In the genomic region with DNA sequence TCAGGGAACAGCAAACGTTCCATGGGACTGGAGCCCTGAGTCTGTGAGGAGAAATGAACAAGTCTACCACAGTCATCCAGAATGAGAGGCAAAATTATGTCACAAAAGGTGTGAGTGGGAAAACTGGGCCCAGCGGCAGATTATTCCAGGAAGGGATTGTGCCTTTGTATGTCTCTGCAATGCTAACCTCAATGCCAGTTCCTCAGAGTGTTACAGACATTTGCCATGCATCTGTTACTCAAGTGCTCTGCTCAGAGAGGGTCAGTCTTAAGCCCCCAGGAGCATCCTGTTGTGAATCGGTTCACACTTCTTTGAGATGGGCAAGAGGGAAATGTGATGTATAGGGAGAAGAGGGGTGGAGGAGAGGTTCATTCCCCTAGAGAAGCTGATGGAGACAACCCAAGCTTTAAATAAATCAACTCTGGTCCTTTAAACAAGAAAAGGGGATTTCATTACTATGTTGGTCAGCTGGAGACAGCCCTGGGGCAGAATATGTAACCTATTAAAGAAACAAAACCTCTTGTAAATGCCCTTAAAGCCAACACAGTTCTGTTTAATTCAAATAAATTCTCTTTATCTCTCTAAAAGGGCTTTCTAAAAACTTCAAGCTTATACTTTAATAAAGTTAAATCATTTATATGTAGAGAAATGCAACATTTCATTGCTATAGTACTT, we compare ENCODE assay signal across 21 cellular contexts.
A peak's percentile ranks its signal among the peaks of the same experiment; 100 is the strongest.
DNase-seq lines count a peak whose midpoint lies in the region; ATAC-seq and TF ChIP-seq lines count a peak whose summit lies in the region.
"Had no signal": no experiment of that assay in that cellular context is flagged by ENCODE, and none has a peak within 500 bp of the region (broad histone marks: within the 10 kb centered on the region; RNA-seq: fewer than 3 reads in every experiment).

No MANE protein-coding gene starts in this region.

- no peak overlapping the region for H3K18ac ChIP-seq in mesenchymal stem cell (ENCODE audit: low read depth in 1 of 2, low read length in 2 of 2)

- H4K91ac ChIP-seq in mesenchymal stem cell (ENCODE audit: low read length), result no peak overlapping the region

- POLR2A ChIA-PET in PC-3 (lab: Charles Lee; ENCODE audit: unreplicated experiment), result interaction anchor here (0.6 to 0.9 kb wide), 2 partner anchors 29 to 68 kb away, joined by 3 to 5 read pairs; no protein-coding TSS in a partner anchor

- H3K27me3 ChIP-seq in PC-3 (ENCODE audit: low read length), result no peaks in the 10 kb centered on the region
- H3K27me3 ChIP-seq in dorsolateral prefrontal cortex, result peaks cover 0 to 5% (median 0%) of the 10 kb centered on the region in 45 donors
- peaks cover 0 to 3% of the 10 kb centered on the region in 2 experiments for H3K27me3 ChIP-seq in mesenchymal stem cell (ENCODE audit: control insufficient read depth in 1 of 2, insufficient read depth in 1 of 2, low read length in 2 of 2)
- no peaks in the 10 kb centered on the region for H3K27me3 ChIP-seq in ascending aorta
- H3K27me3 ChIP-seq: neural progenitor cell had no signal

- peak; percentile 59 for ATAC-seq in PC-3
- ATAC-seq in GM21529 (IDR thresholded peaks at IDR 0.05; ENCODE audit: unreplicated experiment), result no peak
- ATAC-seq in left lobe of liver, result no peak
- ATAC-seq in HG02884 (IDR thresholded peaks at IDR 0.05; ENCODE audit: unreplicated experiment), result no peak
- ATAC-seq: activated T-helper 17 cell treated with anti-CD3 and anti-CD28 coated beads, Interleukin-2, amount 50 U/mL, for 72 hours; K562; T-helper 17 cell had no signal

- H2BK5ac ChIP-seq in mesenchymal stem cell (ENCODE audit: low read depth, low read length, poor library complexity, severe bottlenecking), result peak overlapping the region; percentile 71

- H3K9me3 ChIP-seq in PC-3 (ENCODE audit: low read length) (no peaks in the 10 kb centered on the region), mesenchymal stem cell (ENCODE audit: control insufficient read depth, low read length) (no peaks in the 10 kb centered on the region), ascending aorta (no peaks in the 10 kb centered on the region)

- no peaks in the 10 kb centered on the region for H3K79me2 ChIP-seq in PC-3 (ENCODE audit: low read length)

- H3K4me2 ChIP-seq in PC-3 (ENCODE audit: low read length) (peak overlapping the region; percentile 73), mesenchymal stem cell (ENCODE audit: low read length, poor library complexity, severe bottlenecking) (peak overlapping the region; percentile 5)
- H3K4me2 ChIP-seq: neural progenitor cell had no signal

- peak; percentile 80 for DNase-seq in Caki2 (ENCODE audit: low read depth)
- DNase-seq in PC-3, result peak; percentile 53
- no peak for DNase-seq in dorsolateral prefrontal cortex
- no peak for DNase-seq in mesenchymal stem cell
- DNase-seq in ascending aorta (ENCODE audit: low spot score in 2 of 2), result no peak
- no peak for DNase-seq in left lobe of liver (ENCODE audit: low spot score)
- DNase-seq: activated CD4-positive, alpha-beta T cell treated with anti-CD3 and anti-CD28 coated beads, Interleukin-2, amount 10 ng/mL, durations not matched to agents 24 days and 14 days; activated naive CD8-positive, alpha-beta T cell treated with anti-CD3 and anti-CD28 coated beads for 36 hours; CD8-positive, alpha-beta memory T cell; left ventricle myocardium superior; NCI-H1436 treated with DMSO at 0.1 percent for 48 hours; NCI-H2171; NCI-H526 treated with DMSO at 0.1 percent for 48 hours; small intestine; stimulated activated CD4-positive, alpha-beta T cell treated with anti-CD3 and anti-CD28 coated beads, Interleukin-4, amount 100 ng/mL, for 24 hours; T-helper 17 cell had no signal

- peak overlapping the region; percentile 63 for H3K9ac ChIP-seq in PC-3 (ENCODE audit: low read length)
- H3K9ac ChIP-seq in mesenchymal stem cell (ENCODE audit: low read length), result peak overlapping the region; percentile 68
- H3K9ac ChIP-seq: neural progenitor cell had no signal

- H3K4me1 ChIP-seq in PC-3 (ENCODE audit: insufficient read depth, low read length), result peaks cover 30% of the 10 kb centered on the region
- peaks cover 12% of the 10 kb centered on the region for H3K4me1 ChIP-seq in mesenchymal stem cell (ENCODE audit: control insufficient read depth, insufficient read depth, low read depth, low read length)
- peaks cover 0 to 10% of the 10 kb centered on the region in 2 donors for H3K4me1 ChIP-seq in ascending aorta

- H2BK15ac ChIP-seq in mesenchymal stem cell (ENCODE audit: low read depth, poor library complexity, severe bottlenecking), result no peak overlapping the region

- H3K9me2 ChIP-seq in PC-3 (replicated peaks; ENCODE audit: low read length), result no peaks in the 10 kb centered on the region

- H3K14ac ChIP-seq in mesenchymal stem cell (ENCODE audit: low read length in 2 of 2), result no peak overlapping the region

- H2AK5ac ChIP-seq in mesenchymal stem cell (ENCODE audit: low read length, severe bottlenecking), result peak overlapping the region; percentile 84

- no peak overlapping the region for H2BK12ac ChIP-seq in mesenchymal stem cell (ENCODE audit: low read length in 2 of 2)

- H4K20me1 ChIP-seq in PC-3 (ENCODE audit: low read length), result no peaks in the 10 kb centered on the region

- H3K27ac ChIP-seq in PC-3 (ENCODE audit: low read length) (peak overlapping the region; percentile 85), dorsolateral prefrontal cortex (peak overlapping the region in 43 of 59 donors; percentile 11 to 85 (median 68)), mesenchymal stem cell (ENCODE audit: low read length, poor library complexity, severe bottlenecking) (peak overlapping the region; percentile 85), ascending aorta (peak overlapping the region in 1 of 2 donors; percentile 12)
- H3K27ac ChIP-seq: neural progenitor cell had no signal

- no TSS peak for BruUV-seq in PC-3 (replicated peaks; lab: Mats Ljungman, UMichigan)

- no peak overlapping the region for H3K4ac ChIP-seq in mesenchymal stem cell (ENCODE audit: low read depth in 1 of 2, low read length in 2 of 2)

- no peak overlapping the region for H4K8ac ChIP-seq in mesenchymal stem cell (ENCODE audit: low read length)

- peaks cover 5% of the 10 kb centered on the region for H3F3A ChIP-seq in PC-3 (ENCODE audit: low read length, unreplicated experiment)

- TF ChIP-seq CTCF in PC-3 (conservative IDR thresholded peaks at IDR 0.05; ENCODE audit: low read depth, low read length) (no peak), dorsolateral prefrontal cortex (IDR thresholded peaks at IDR 0.05 in 54 of 56, conservative IDR thresholded peaks at IDR 0.05 in 2 of 56; ENCODE audit: low read depth in 1 of 56, partially characterized antibody in 56 of 56) (no peak), ascending aorta (IDR thresholded peaks at IDR 0.05) (no peak)

- intact Hi-C loops in PC-3 (cut with micrococcal nuclease) (loop anchor here (1.0 to 2.0 kb wide), 4 partner anchors 20 to 177 kb away; no protein-coding TSS in a partner anchor), dorsolateral prefrontal cortex (cut with DNase I) (loop anchor here in 1 of 2 donors (10.0 kb wide), 2 partner anchors 174 to 276 kb away; no protein-coding TSS in a partner anchor), ascending aorta (cut with DNase I) (loop anchor here (1.0 to 5.0 kb wide), 5 partner anchors 29 to 211 kb away; no protein-coding TSS in a partner anchor)

- H3K4me3 ChIP-seq in PC-3 (ENCODE audit: low read length) (peak overlapping the region; percentile 12; the same call in 1 of the 2 replicates), dorsolateral prefrontal cortex (no peak overlapping the region), mesenchymal stem cell (ENCODE audit: insufficient read depth in 1 of 2, low read depth in 1 of 2, low read length in 2 of 2) (peak overlapping the region in 1 of 2 experiments; percentile 30), ascending aorta (no peak overlapping the region)
- H3K4me3 ChIP-seq: K562, neural progenitor cell had no signal

- H2BK120ac ChIP-seq in mesenchymal stem cell (ENCODE audit: low read depth, low read length), result no peak overlapping the region

- no peak overlapping the region for H3K23ac ChIP-seq in mesenchymal stem cell (ENCODE audit: low read length in 2 of 2)

- WGBS in mesenchymal stem cell, result 80% methylated on average over 3 of the region's 3 CpGs

- in situ Hi-C loops in Caki2 (cut with HindIII; ENCODE audit: low pct_unique_long_range_greater_than_20kb, low sequenced_read_pairs), result no loop called here

- H3K79me1 ChIP-seq in mesenchymal stem cell (replicated peaks; ENCODE audit: low read length, poor library complexity, severe bottlenecking), result no peaks in the 10 kb centered on the region

- H3K36me3 ChIP-seq in PC-3 (ENCODE audit: low read depth, low read length) (no peaks in the 10 kb centered on the region), mesenchymal stem cell (ENCODE audit: control insufficient read depth in 1 of 2, insufficient read depth in 2 of 2, low read depth in 1 of 2, low read length in 2 of 2) (no peaks in the 10 kb centered on the region), ascending aorta (no peaks in the 10 kb centered on the region)
- H3K36me3 ChIP-seq: neural progenitor cell had no signal

- CTCF ChIA-PET in PC-3 (lab: Charles Lee), result interaction anchor here (0.7 kb wide), 1 partner anchor 20 kb away, joined by 3 read pairs; no protein-coding TSS in a partner anchor

- H2AFZ ChIP-seq in PC-3 (ENCODE audit: low read length), result no peak overlapping the region
- H2AFZ ChIP-seq in mesenchymal stem cell (ENCODE audit: low read depth, low read length), result no peak overlapping the region
- H2AFZ ChIP-seq: neural progenitor cell had no signal

Comparison
In these comparisons a context has a peak if more than half of its experiments do, and no peak if none do; other contexts are left out.
1. DNase-seq: peak in Caki2 (single experiment) and PC-3 (single experiment); none in dorsolateral prefrontal cortex (0 of 10), mesenchymal stem cell (single experiment), ascending aorta (0 of 2) and left lobe of liver (single experiment).